22 cellular contexts compared by ENCODE assay signal in genomic region chr6:159646136-159646535, GRCh38.
"Had no signal": no experiment of that assay in that cellular context is flagged by ENCODE, and none has a peak within 500 bp of the region (broad histone marks: within the 10 kb centered on the region; RNA-seq: fewer than 3 reads in every experiment).

No MANE protein-coding gene starts in this region.

- H3K27ac Mint-ChIP-seq: memory B cell; naive B cell; stimulated activated naive CD8-positive, alpha-beta T cell treated with anti-CD3 and anti-CD28 coated beads, Interleukin-15, Interleukin-2, amounts not matched to agents 100 ng/mL and 50 ng/mL, for 24 hours had no signal

- H3K27ac ChIP-seq: cardiac muscle cell, esophagus squamous epithelium, gastrocnemius medialis, heart left ventricle, pancreas, sigmoid colon, tibial nerve, vagina, WERI-Rb-1 had no signal

- H3K27me3 Mint-ChIP-seq: memory B cell; naive B cell; stimulated activated naive CD8-positive, alpha-beta T cell treated with anti-CD3 and anti-CD28 coated beads, Interleukin-15, Interleukin-2, amounts not matched to agents 100 ng/mL and 50 ng/mL, for 24 hours had no signal

- H3K27me3 ChIP-seq: cardiac muscle cell, esophagus squamous epithelium, gastrocnemius medialis, heart left ventricle, pancreas, sigmoid colon, tibial nerve, vagina had no signal

- H3K4me1 Mint-ChIP-seq: memory B cell, naive B cell had no signal

- H3K9me3 Mint-ChIP-seq: stimulated activated naive CD8-positive, alpha-beta T cell treated with anti-CD3 and anti-CD28 coated beads, Interleukin-15, Interleukin-2, amounts not matched to agents 100 ng/mL and 50 ng/mL, for 24 hours had no signal

- ATAC-seq: gastrocnemius medialis, heart left ventricle, left ventricle myocardium superior, mucosa of descending colon had no signal

- H3K36me3 ChIP-seq: cardiac muscle cell, esophagus squamous epithelium, heart left ventricle, pancreas, sigmoid colon, tibial nerve, vagina, WERI-Rb-1 had no signal

- H3K4me3 ChIP-seq: cardiac muscle cell, esophagus squamous epithelium, gastrocnemius medialis, heart left ventricle, mucosa of descending colon, pancreas, sigmoid colon, tibial nerve, vagina had no signal

- H3K9me3 ChIP-seq: esophagus squamous epithelium, gastrocnemius medialis, heart left ventricle, mucosa of descending colon, pancreas, sigmoid colon, tibial nerve, vagina had no signal

- DNase-seq: activated CD4-positive, alpha-beta T cell treated with anti-CD3 and anti-CD28 coated beads, Interleukin-2, amount 50 U/mL, for 4 hours; activated gamma-delta T cell; activated T-cell treated with anti-CD3 and anti-CD28 coated beads, Interleukin-2, amount 50 U/mL, for 72 hours; amniotic stem cell; dermis blood vessel endothelial cell; effector memory CD4-positive, alpha-beta T cell; esophagus squamous epithelium; gastrocnemius medialis; heart left ventricle; left ventricle myocardium superior; mucosa of descending colon; naive B cell; pancreas; sigmoid colon; stimulated activated CD4-positive, alpha-beta T cell treated with anti-CD3 and anti-CD28 coated beads, Interleukin-2, amount 100 ng/mL, for 24 hours; SW 1271; WERI-Rb-1 had no signal

- H3K4me3 Mint-ChIP-seq: activated T-cell treated with anti-CD3 and anti-CD28 coated beads, Interleukin-2, amount 50 U/mL, for 72 hours; memory B cell; stimulated activated naive CD8-positive, alpha-beta T cell treated with anti-CD3 and anti-CD28 coated beads, Interleukin-15, Interleukin-2, amounts not matched to agents 100 ng/mL and 50 ng/mL, for 24 hours had no signal

- H3K4me1 ChIP-seq: pancreas, sigmoid colon, tibial nerve, vagina had no signal
